ENCODE assay signal across 7 cellular contexts in the genomic region with DNA sequence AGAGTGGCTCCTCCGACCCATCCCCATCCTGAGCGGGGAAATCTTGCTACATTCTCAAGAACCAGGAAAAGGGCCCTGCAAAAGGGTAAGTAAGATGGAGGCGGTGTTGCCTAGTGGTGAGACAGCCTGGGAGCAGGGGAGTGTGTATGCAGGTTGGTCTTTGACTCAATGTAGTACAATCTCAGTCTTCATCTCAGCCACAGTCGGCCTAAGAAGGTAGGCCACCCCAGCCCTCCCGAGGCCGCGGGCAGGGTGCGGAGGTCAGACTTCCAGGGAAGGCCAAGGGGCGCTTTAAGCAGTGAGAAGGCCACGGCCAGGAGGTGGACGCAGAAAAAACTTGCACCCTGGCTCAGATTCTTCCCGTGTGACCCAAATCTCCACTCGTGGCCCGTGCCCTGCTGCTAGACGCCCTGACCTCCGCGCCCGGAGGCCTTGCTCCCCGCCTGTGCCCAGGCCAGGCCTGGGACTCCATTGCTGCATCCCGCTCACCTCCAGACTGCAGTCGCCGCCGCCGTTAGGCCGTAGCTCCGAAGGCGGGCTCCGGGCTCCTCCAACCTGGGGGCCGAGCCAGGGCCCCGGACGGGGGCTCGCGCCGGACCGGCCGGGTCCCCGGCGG. TPM values are rescaled to one million over a fixed set of nuclear protein-coding genes. Genes with fewer than 3 reads are reported as not detected.
DNase-seq lines count a peak whose midpoint lies in the region; ATAC-seq and TF ChIP-seq lines count a peak whose summit lies in the region.

No MANE protein-coding gene starts in this region.

- H3K36me3 Mint-ChIP-seq in T-helper 17 cell (ENCODE audit: low read depth): peaks cover 8% of the 10 kb centered on the region
- peaks cover 9% of the 10 kb centered on the region for H3K36me3 Mint-ChIP-seq in neural progenitor cell

- intact Hi-C loops in esophagus squamous epithelium (cut with DNase I): no loop called here

- H4K20me1 ChIP-seq in neural progenitor cell (ENCODE audit: low read depth): peaks cover 44% of the 10 kb centered on the region

- DNase-seq in Daoy (ENCODE audit: low read depth) (peak; percentile 48), T-helper 17 cell (no peak), esophagus squamous epithelium (lab: John Stamatoyannopoulos, UW) (no peak), neural progenitor cell (ENCODE audit: low spot score) (no peak), NCI-H510A treated with DMSO at 0.1 percent for 48 hours (lab: John Stamatoyannopoulos, UW) (no peak)

- H3K9me3 Mint-ChIP-seq in neural progenitor cell: no peaks in the 10 kb centered on the region

- H3K9me3 ChIP-seq in T-helper 17 cell (ENCODE audit: control insufficient read depth, low read length, poor library complexity, severe bottlenecking): no peaks in the 10 kb centered on the region
- H3K9me3 ChIP-seq in esophagus squamous epithelium: no peaks in the 10 kb centered on the region
- no peaks in the 10 kb centered on the region for H3K9me3 ChIP-seq in neural progenitor cell (ENCODE audit: low read depth)

- peak overlapping the region; percentile 88 for H3K4me3 Mint-ChIP-seq in T-helper 17 cell
- peak overlapping the region; percentile 84 for H3K4me3 Mint-ChIP-seq in neural progenitor cell

- no peak for TF ChIP-seq CTCF in esophagus squamous epithelium (IDR thresholded peaks at IDR 0.05)
- no peak for TF ChIP-seq CTCF in neural progenitor cell (IDR thresholded peaks at IDR 0.05)

- H3K36me3 ChIP-seq in esophagus squamous epithelium (peaks cover 0 to 14% (median 0%) of the 10 kb centered on the region in 3 donors), neural progenitor cell (peaks cover 10% of the 10 kb centered on the region)

- peaks cover 28% of the 10 kb centered on the region for H3F3A ChIP-seq in neural progenitor cell (ENCODE audit: low read depth)

- H3K4me1 ChIP-seq in esophagus squamous epithelium (peaks cover 22 to 40% (median 25%) of the 10 kb centered on the region in 3 donors), neural progenitor cell (peaks cover 26% of the 10 kb centered on the region)

- peak; percentile 38 for ATAC-seq in GM19397 (IDR thresholded peaks at IDR 0.05; ENCODE audit: unreplicated experiment)
- ATAC-seq in HG03469 (IDR thresholded peaks at IDR 0.05; ENCODE audit: unreplicated experiment): peak; percentile 15
- ATAC-seq in T-helper 17 cell: peak; percentile 54

- H3K27ac Mint-ChIP-seq in T-helper 17 cell: peak overlapping the region; percentile 99
- H3K27ac Mint-ChIP-seq in neural progenitor cell: peak overlapping the region; percentile 1

- peak overlapping the region; percentile 89 for H3K4me2 ChIP-seq in neural progenitor cell

- peaks cover 98% of the 10 kb centered on the region for H3K79me2 ChIP-seq in neural progenitor cell (ENCODE audit: low read depth)

- 10 to 32% methylated on average over 3 to 9 of the region's 38 CpGs for WGBS in esophagus squamous epithelium, 2 donors

- no peaks in the 10 kb centered on the region for H3K27me3 Mint-ChIP-seq in T-helper 17 cell
- no peaks in the 10 kb centered on the region for H3K27me3 Mint-ChIP-seq in neural progenitor cell (ENCODE audit: insufficient read depth, low read depth)

- no peak for TF ChIP-seq POLR2A in esophagus squamous epithelium (IDR thresholded peaks at IDR 0.05)

- H3K9ac ChIP-seq in neural progenitor cell: peak overlapping the region; percentile 42

- peak overlapping the region; percentile 96 to 99 (median 98) for H3K27ac ChIP-seq in esophagus squamous epithelium
- H3K27ac ChIP-seq in neural progenitor cell: peak overlapping the region; percentile 2

- peak overlapping the region; percentile 75 to 97 (median 88) for H3K4me3 ChIP-seq in esophagus squamous epithelium
- H3K4me3 ChIP-seq in neural progenitor cell: peak overlapping the region; percentile 84

- H2AFZ ChIP-seq in neural progenitor cell (replicated peaks): peak overlapping the region; percentile 80

- H3K27me3 ChIP-seq in esophagus squamous epithelium (no peaks in the 10 kb centered on the region), neural progenitor cell (no peaks in the 10 kb centered on the region)

- H3K4me1 Mint-ChIP-seq in T-helper 17 cell (peaks cover 28% of the 10 kb centered on the region), neural progenitor cell (peaks cover 31% of the 10 kb centered on the region)

RNA-seq across cellular contexts. Expression of gene FOXM1, which starts 0.4 kb away (rescaled TPM):
- 33.4 and 38.8 TPM in 2 replicates for total RNA-seq in Daoy (2014; rRNA removed; shearing (Covaris generic))
- total RNA-seq in T-helper 17 cell (1 to 10 TPM; 1.0 to 1.6 TPM), esophagus squamous epithelium (10 to 100 TPM in 3 of 4 donors, 1 to 10 TPM in 1; 5.9 to 28.7 (median 14.2) TPM), neural progenitor cell (ENCODE audit: low replicate concordance) (38.2 and 50.9 TPM in 2 replicates)

RNA-seq across cellular contexts. Expression of gene RHNO1, which starts 0.5 kb away (rescaled TPM):
- total RNA-seq in Daoy (2014; rRNA removed; shearing (Covaris generic)): 58.6 and 93.1 TPM in 2 replicates
- total RNA-seq in T-helper 17 cell (10 to 100 TPM; 18.9 to 32.9 TPM), esophagus squamous epithelium (10 to 100 TPM; 15.1 to 20.0 (median 18.6) TPM), neural progenitor cell (ENCODE audit: low replicate concordance) (95.5 and 140 TPM in 2 replicates)

RNA-seq across cellular contexts. Expression of gene TULP3, which starts 14.2 kb away (rescaled TPM):
- total RNA-seq in Daoy (2014; rRNA removed; shearing (Covaris generic)): 24.5 and 28.5 TPM in 2 replicates
- total RNA-seq in T-helper 17 cell (1 to 10 TPM; 6.3 to 7.9 TPM), esophagus squamous epithelium (10 to 100 TPM; 13.1 to 26.1 (median 19.8) TPM), neural progenitor cell (ENCODE audit: low replicate concordance) (33.4 and 33.5 TPM in 2 replicates)

RNA-seq across cellular contexts. Expression of gene TEX52, which starts 19.7 kb away (rescaled TPM):
- total RNA-seq in Daoy (2014; rRNA removed; shearing (Covaris generic)): not detected in 2 replicates
- not detected for total RNA-seq in T-helper 17 cell
- total RNA-seq in esophagus squamous epithelium: not detected
- total RNA-seq in neural progenitor cell (ENCODE audit: low replicate concordance): not detected in 2 replicates

RNA-seq across cellular contexts. Expression of gene NRIP2, which starts 41.7 kb away (rescaled TPM):
- not detected in 2 replicates for total RNA-seq in Daoy (2014; rRNA removed; shearing (Covaris generic))
- total RNA-seq in T-helper 17 cell (not detected), esophagus squamous epithelium (1 to 10 TPM in 1 of 4 donors, under 1 TPM in 1, not detected in 2; 0.38 to 1.6 TPM), neural progenitor cell (ENCODE audit: low replicate concordance) (0.09 and 0.65 TPM in 2 replicates)
